ENCODE assay signal across 29 cellular contexts in genomic region chrX:154829102-154829501, GRCh38. TPM values are rescaled to one million over a fixed set of nuclear protein-coding genes. Genes with fewer than 3 reads are reported as not detected.
"Had no signal": no experiment of that assay in that cellular context is flagged by ENCODE, and none has a peak within 500 bp of the region (broad histone marks: within the 10 kb centered on the region; RNA-seq: fewer than 3 reads in every experiment).

No MANE protein-coding gene starts in this region.

- H3K9me3 Mint-ChIP-seq: activated T-helper 1 cell treated with anti-CD3 and anti-CD28 coated beads, Interleukin-12 subunit alpha, Interleukin-12 subunit beta, Interleukin-2, Interleukin-4 antibody, amounts not matched to agents 30 ng/mL and 10 ng/mL and 1 ng/mL, durations not matched to agents 14 hours and 24 hours and 36 hours had no signal

- DNase-seq: activated CD4-positive, alpha-beta T cell treated with anti-CD3 and anti-CD28 coated beads, Interleukin-2, amount 50 U/mL, for 1 hour; activated CD4-positive, CD25-positive, alpha-beta regulatory T cell treated with anti-CD3 and anti-CD28 coated beads, Interleukin-2, amount 50 U/mL, for 72 hours; activated naive CD4-positive, alpha-beta T cell treated with Interleukin-2 at 50 U/mL for 16 hours; aorta; brain microvascular endothelial cell; central memory CD4-positive, alpha-beta T cell; cortex of kidney; effector CD4-positive, alpha-beta T cell; gastrocnemius medialis; head of caudate nucleus; left lung; midbrain; nephron progenitor cell; nucleus accumbens; retina; stimulated activated CD4-positive, alpha-beta T cell treated with anti-CD3 and anti-CD28 coated beads, Interleukin-12 subunit alpha, Interleukin-12 subunit beta, amount 100 ng/mL, for 4 hours; stimulated activated CD4-positive, alpha-beta T cell treated with anti-CD3 and anti-CD28 coated beads, Interleukin-2, amount 100 ng/mL, for 24 hours; stomach; T-helper 1 cell; T-helper 9 cell; trophoblast cell had no signal

- ATAC-seq: esophagus mucosa, gastrocnemius medialis, left lung had no signal

- H3K27ac Mint-ChIP-seq: activated T-helper 1 cell treated with anti-CD3 and anti-CD28 coated beads, Interleukin-12 subunit alpha, Interleukin-12 subunit beta, Interleukin-2, Interleukin-4 antibody, amounts not matched to agents 30 ng/mL and 10 ng/mL and 1 ng/mL, durations not matched to agents 14 hours and 24 hours and 36 hours; nephron progenitor cell had no signal

- H3K4me1 Mint-ChIP-seq: nephron progenitor cell had no signal

- H3K4me3 Mint-ChIP-seq: activated T-helper 1 cell treated with anti-CD3 and anti-CD28 coated beads, Interleukin-12 subunit alpha, Interleukin-12 subunit beta, Interleukin-2, Interleukin-4 antibody, amounts not matched to agents 30 ng/mL and 10 ng/mL and 1 ng/mL, durations not matched to agents 14 hours and 24 hours and 36 hours; nephron progenitor cell had no signal

RNA-seq across cellular contexts. Expression of gene SMIM9, which starts 5.4 kb away (rescaled TPM):
- total RNA-seq: activated CD8-positive, alpha-beta memory T cell treated with anti-CD3 and anti-CD28 coated beads for 36 hours; activated T-helper 1 cell treated with anti-CD3 and anti-CD28 coated beads, Interleukin-12 subunit alpha, Interleukin-12 subunit beta, Interleukin-2, Interleukin-4 antibody, amounts not matched to agents 30 ng/mL and 10 ng/mL and 1 ng/mL, durations not matched to agents 14 hours and 24 hours and 36 hours; esophagus mucosa; gastrocnemius medialis; kidney epithelial cell; left lung; lung microvascular endothelial cell; posterior vena cava; stomach; temporal lobe; vagina had no signal
